In the genomic region with DNA sequence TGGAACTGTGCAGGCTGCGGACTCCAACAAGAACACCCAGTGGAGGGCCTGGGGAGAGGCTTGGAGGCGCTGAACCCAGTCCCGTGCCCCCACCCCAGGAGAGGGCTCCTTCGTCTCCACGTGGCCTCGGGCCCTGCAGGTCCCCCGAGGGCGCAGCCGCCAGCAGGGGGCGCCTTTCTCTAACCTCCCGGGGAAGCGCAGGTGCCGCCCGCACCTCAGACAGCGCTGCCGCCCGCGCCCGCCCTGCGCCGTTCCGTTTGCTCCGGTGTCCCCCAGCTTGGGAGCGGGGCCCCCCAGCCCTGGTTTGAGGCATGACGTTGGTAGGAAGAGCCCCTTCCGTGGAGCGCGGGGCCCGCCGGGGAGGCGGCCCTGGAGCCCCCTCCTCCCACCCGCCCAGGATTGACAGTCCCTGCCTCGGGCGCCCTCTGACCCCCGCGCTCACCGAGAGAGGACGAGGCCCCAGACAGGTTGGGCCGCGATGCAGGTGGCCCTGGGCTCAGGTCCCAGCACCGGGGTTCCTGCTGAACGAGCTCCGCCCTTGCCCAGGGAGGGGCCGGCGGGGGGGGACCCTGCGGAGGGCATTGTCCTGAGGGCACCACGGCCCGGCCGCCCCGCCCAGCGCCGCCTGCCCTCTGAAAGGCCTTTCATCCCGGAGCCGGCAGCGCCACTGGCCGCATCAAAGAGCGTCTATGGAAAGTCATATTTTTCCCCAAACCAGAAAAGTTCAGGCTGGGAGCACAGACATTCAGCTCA, we compare ENCODE assay signal across 8 cellular contexts. TPM values are rescaled to one million over a fixed set of nuclear protein-coding genes. Genes with fewer than 3 reads are reported as not detected.
DNase-seq lines count a peak whose midpoint lies in the region; ATAC-seq and TF ChIP-seq lines count a peak whose summit lies in the region.

No MANE protein-coding gene starts in this region.

- peak overlapping the region; percentile 55 for H3K4me3 ChIP-seq in epithelial cell of proximal tubule (ENCODE audit: low read depth, low read length)

- no peak for ATAC-seq in HG02885 (IDR thresholded peaks at IDR 0.05; ENCODE audit: poor library complexity, unreplicated experiment)

- peak; percentile 78 for TF ChIP-seq CTCF in epithelial cell of proximal tubule (conservative IDR thresholded peaks at IDR 0.05; ENCODE audit: low read depth, low read length)

- DNase-seq in NCI-H2081 (lab: John Stamatoyannopoulos, UW) (peak; percentile 69 to 72), NCI-H2081 treated with DMSO at 0.1 percent for 48 hours (lab: John Stamatoyannopoulos, UW) (no peak), NOMO-1 (lab: John Stamatoyannopoulos, UW; ENCODE audit: unreplicated experiment in 2 of 2) (peak; percentile 19 to 21), activated T-cell treated with anti-CD3 and anti-CD28 coated beads for 1 hour (ENCODE audit: low read depth) (peak; percentile 96), epithelial cell of proximal tubule (ENCODE audit: low read depth) (no peak), myocyte (ENCODE audit: low read depth) (peak; percentile 74)
- peak; percentile 77 to 90 for DNase-seq in stimulated activated CD8-positive, alpha-beta memory T cell treated with anti-CD3 and anti-CD28 coated beads, Interleukin-4, amount 100 ng/mL, for 4 hours (ENCODE audit: low read depth in 2 of 2, low spot score in 1 of 2)

RNA-seq across cellular contexts. Expression of a gene that starts 42.9 kb away (rescaled TPM):
- total RNA-seq in epithelial cell of proximal tubule (not detected in 2 replicates), myocyte (not detected in 2 replicates)
- not detected for polyA plus RNA-seq in myocyte (2012)

Comparison
In these comparisons a context has a peak if more than half of its experiments do, and no peak if none do; other contexts are left out.
1. DNase-seq: peak in NCI-H2081 (2 of 2), NOMO-1 (2 of 2), activated T-cell treated with anti-CD3 and anti-CD28 coated beads for 1 hour (single experiment), myocyte (single experiment) and stimulated activated CD8-positive, alpha-beta memory T cell treated with anti-CD3 and anti-CD28 coated beads, Interleukin-4, amount 100 ng/mL, for 4 hours (2 of 2); none in NCI-H2081 treated with DMSO at 0.1 percent for 48 hours (single experiment) and epithelial cell of proximal tubule (single experiment).